13 cellular contexts compared by ENCODE assay signal in the genomic region with DNA sequence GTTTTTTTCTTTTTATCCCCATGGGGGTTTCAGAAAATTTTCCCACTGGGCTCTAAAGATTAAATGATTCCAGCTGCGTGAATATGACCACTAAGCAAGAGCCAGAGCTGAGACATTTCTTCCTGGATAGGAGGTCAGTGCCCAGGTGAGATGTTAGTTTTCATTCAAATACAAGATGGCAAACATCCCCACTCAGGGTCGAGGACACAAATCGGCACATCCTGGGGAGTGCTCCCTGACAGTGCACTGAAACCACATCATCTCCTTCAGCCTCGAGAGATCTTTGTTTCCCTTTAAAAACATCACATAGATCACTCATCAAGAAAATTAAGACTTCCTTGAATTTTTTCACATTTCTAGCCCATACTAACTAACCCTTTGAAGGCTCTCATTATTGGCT.
DNase-seq lines count a peak whose midpoint lies in the region; ATAC-seq and TF ChIP-seq lines count a peak whose summit lies in the region.
"Had no signal": no experiment of that assay in that cellular context is flagged by ENCODE, and none has a peak within 500 bp of the region (broad histone marks: within the 10 kb centered on the region; RNA-seq: fewer than 3 reads in every experiment).

No MANE protein-coding gene starts in this region.

- intact Hi-C loops in activated CD4-positive, alpha-beta T cell treated with anti-CD3 and anti-CD28 coated beads, Interleukin-2, amount 10 ng/mL, durations not matched to agents 24 days and 14 days (cut with micrococcal nuclease) = loop anchor here (1.0 kb wide), 4 partner anchors 16 to 58 kb away; no protein-coding TSS in a partner anchor
- intact Hi-C loops in body of pancreas (cut with DNase I) = no loop called here

- H3K36me3 Mint-ChIP-seq in activated CD4-positive, alpha-beta T cell treated with anti-CD3 and anti-CD28 coated beads, Interleukin-2, amount 10 ng/mL, durations not matched to agents 24 days and 14 days (ENCODE audit: low read depth) = no peaks in the 10 kb centered on the region
- H3K36me3 Mint-ChIP-seq in activated naive CD8-positive, alpha-beta T cell treated with anti-CD3 and anti-CD28 coated beads, Interleukin-2, amount 50 U/mL, for 24 hours (ENCODE audit: low read depth) = no peaks in the 10 kb centered on the region

- H3K27me3 ChIP-seq in parathyroid adenoma (ENCODE audit: control insufficient read depth, insufficient read depth, low read length) (no peaks in the 10 kb centered on the region), body of pancreas (no peaks in the 10 kb centered on the region)

- ATAC-seq in HG03342 (IDR thresholded peaks at IDR 0.05; ENCODE audit: unreplicated experiment) = peak; percentile 34
- peak; percentile 54 for ATAC-seq in activated naive CD8-positive, alpha-beta T cell treated with anti-CD3 and anti-CD28 coated beads, Interleukin-2, amount 50 U/mL, for 24 hours
- no peak for ATAC-seq in GM21576 (IDR thresholded peaks at IDR 0.05; ENCODE audit: unreplicated experiment)
- ATAC-seq in body of pancreas = no peak
- ATAC-seq: A549 had no signal

- H3K4me1 ChIP-seq in parathyroid adenoma (peaks cover 33% of the 10 kb centered on the region), body of pancreas (no peaks in the 10 kb centered on the region)
- H3K4me1 ChIP-seq: A549 had no signal

- peak overlapping the region; percentile 3 for H3K4me3 ChIP-seq in parathyroid adenoma (ENCODE audit: low read depth, low read length)
- H3K4me3 ChIP-seq in body of pancreas = no peak overlapping the region
- H3K4me3 ChIP-seq: A549, coronary artery, left ventricle myocardium inferior had no signal

- H3K4me1 Mint-ChIP-seq in activated CD4-positive, alpha-beta T cell treated with anti-CD3 and anti-CD28 coated beads, Interleukin-2, amount 10 ng/mL, durations not matched to agents 24 days and 14 days = peaks cover 19% of the 10 kb centered on the region
- peaks cover 16% of the 10 kb centered on the region for H3K4me1 Mint-ChIP-seq in activated naive CD8-positive, alpha-beta T cell treated with anti-CD3 and anti-CD28 coated beads, Interleukin-2, amount 50 U/mL, for 24 hours

- H3K27me3 Mint-ChIP-seq in activated CD4-positive, alpha-beta T cell treated with anti-CD3 and anti-CD28 coated beads, Interleukin-2, amount 10 ng/mL, durations not matched to agents 24 days and 14 days = peaks cover 19% of the 10 kb centered on the region
- peaks cover 12% of the 10 kb centered on the region for H3K27me3 Mint-ChIP-seq in activated naive CD8-positive, alpha-beta T cell treated with anti-CD3 and anti-CD28 coated beads, Interleukin-2, amount 50 U/mL, for 24 hours

- peak overlapping the region; percentile 64 for H3K4me3 Mint-ChIP-seq in activated CD4-positive, alpha-beta T cell treated with anti-CD3 and anti-CD28 coated beads, Interleukin-2, amount 10 ng/mL, durations not matched to agents 24 days and 14 days
- H3K4me3 Mint-ChIP-seq in activated naive CD8-positive, alpha-beta T cell treated with anti-CD3 and anti-CD28 coated beads, Interleukin-2, amount 50 U/mL, for 24 hours = no peak overlapping the region

- no peaks in the 10 kb centered on the region for H3K9me3 Mint-ChIP-seq in activated CD4-positive, alpha-beta T cell treated with anti-CD3 and anti-CD28 coated beads, Interleukin-2, amount 10 ng/mL, durations not matched to agents 24 days and 14 days
- no peaks in the 10 kb centered on the region for H3K9me3 Mint-ChIP-seq in activated naive CD8-positive, alpha-beta T cell treated with anti-CD3 and anti-CD28 coated beads, Interleukin-2, amount 50 U/mL, for 24 hours

- H3K9me3 ChIP-seq in parathyroid adenoma (ENCODE audit: control insufficient read depth, low read length) (no peaks in the 10 kb centered on the region), body of pancreas (no peaks in the 10 kb centered on the region)
- H3K9me3 ChIP-seq: A549, left ventricle myocardium inferior had no signal

- WGBS in body of pancreas, 2 donors = 57 to 58% methylated on average over 4 of the region's 4 CpGs

- no peak overlapping the region for H3K9ac ChIP-seq in parathyroid adenoma

- peak; percentile 61 for DNase-seq in activated CD4-positive, alpha-beta T cell treated with anti-CD3 and anti-CD28 coated beads, Interleukin-2, amount 10 ng/mL, durations not matched to agents 24 days and 14 days
- no peak for DNase-seq in activated CD4-positive, alpha-beta T cell treated with anti-CD3 and anti-CD28 coated beads for 48 hours
- no peak for DNase-seq in activated naive CD8-positive, alpha-beta T cell treated with anti-CD3 and anti-CD28 coated beads, Interleukin-2, amount 50 U/mL, for 24 hours
- DNase-seq in SHP77 (lab: John Stamatoyannopoulos, UW) (no peak), body of pancreas (no peak)
- DNase-seq: COR-L47, left ventricle myocardium inferior, NCI-H1092 had no signal

- no peak for TF ChIP-seq CTCF in parathyroid adenoma (IDR thresholded peaks at IDR 0.05)
- TF ChIP-seq CTCF in body of pancreas (IDR thresholded peaks at IDR 0.05) = no peak

- H3K79me2 ChIP-seq in parathyroid adenoma = peaks cover 15% of the 10 kb centered on the region

- peak overlapping the region; percentile 34 for H2AFZ ChIP-seq in parathyroid adenoma

- peak overlapping the region; percentile 28 for H3K4me2 ChIP-seq in parathyroid adenoma (ENCODE audit: low read length)
- H3K4me2 ChIP-seq: A549 had no signal

- no peak for TF ChIP-seq POLR2A in body of pancreas (IDR thresholded peaks at IDR 0.05)

- no peaks in the 10 kb centered on the region for H3K36me3 ChIP-seq in parathyroid adenoma (ENCODE audit: control insufficient read depth, insufficient read depth, low read length)
- no peaks in the 10 kb centered on the region for H3K36me3 ChIP-seq in body of pancreas (replicated peaks in 1 of 2; ENCODE audit: insufficient read depth in 1 of 2, low read depth in 2 of 2)
- H3K36me3 ChIP-seq: left ventricle myocardium inferior had no signal

- H3K27ac ChIP-seq in parathyroid adenoma = peak overlapping the region; percentile 75
- no peak overlapping the region for H3K27ac ChIP-seq in body of pancreas
- H3K27ac ChIP-seq: A549, left ventricle myocardium inferior had no signal

- peak overlapping the region; percentile 84 for H3K27ac Mint-ChIP-seq in activated CD4-positive, alpha-beta T cell treated with anti-CD3 and anti-CD28 coated beads, Interleukin-2, amount 10 ng/mL, durations not matched to agents 24 days and 14 days
- H3K27ac Mint-ChIP-seq in activated naive CD8-positive, alpha-beta T cell treated with anti-CD3 and anti-CD28 coated beads, Interleukin-2, amount 50 U/mL, for 24 hours = peak overlapping the region; percentile 40

Comparison
In these comparisons a context has a peak if more than half of its experiments do, and no peak if none do; other contexts are left out.
1. ATAC-seq: peak in HG03342 (single experiment) and activated naive CD8-positive, alpha-beta T cell treated with anti-CD3 and anti-CD28 coated beads, Interleukin-2, amount 50 U/mL, for 24 hours (single experiment); none in GM21576 (single experiment) and body of pancreas (single experiment).